25 cellular contexts compared by ENCODE assay signal in genomic region chr3:67500699-67501098, GRCh38.
"Had no signal": no experiment of that assay in that cellular context is flagged by ENCODE, and none has a peak within 500 bp of the region (broad histone marks: within the 10 kb centered on the region; RNA-seq: fewer than 3 reads in every experiment).

No MANE protein-coding gene starts in this region.

- FAIRE-seq: kidney, urothelium cell line had no signal

- H3K36me3 ChIP-seq: ovary, prostate gland had no signal

- ATAC-seq: left colon; left ventricle myocardium superior; lower lobe of right lung; natural killer cell; right cardiac atrium; stimulated activated effector memory CD8-positive, alpha-beta T cell treated with anti-CD3 and anti-CD28 coated beads, Interleukin-12 subunit alpha, Interleukin-12 subunit beta, amount 100 ng/mL, for 72 hours; upper lobe of right lung had no signal

- H3K9me3 ChIP-seq: lower lobe of right lung, ovary, prostate gland, sigmoid colon, suprapubic skin, thoracic aorta, tibial artery, upper lobe of right lung had no signal

- H3K4me3 ChIP-seq: lower lobe of right lung, ovary, prostate gland, sigmoid colon, smooth muscle cell, suprapubic skin, thoracic aorta, tibial artery, upper lobe of right lung had no signal

- H3K27ac ChIP-seq: lower lobe of right lung, ovary, prostate gland, sigmoid colon, suprapubic skin, thoracic aorta, tibial artery, upper lobe of right lung had no signal

- H3K27me3 ChIP-seq: ovary, sigmoid colon, suprapubic skin, tibial artery, upper lobe of right lung had no signal

- DNase-seq: head of caudate nucleus; hippocampal formation; kidney; left colon; left ventricle myocardium superior; lower lobe of right lung; mammary epithelial cell; mesenchymal stem cell; natural killer cell; nephron progenitor cell; ovary; retina; right cardiac atrium; sigmoid colon; stimulated activated CD4-positive, alpha-beta T cell treated with anti-CD3 and anti-CD28 coated beads, Interleukin-4, amount 100 ng/mL, for 24 hours; stimulated activated naive CD4-positive, alpha-beta T cell; tibial artery; trophoblast cell; upper lobe of right lung had no signal

- H3K4me1 ChIP-seq: lower lobe of right lung, prostate gland, sigmoid colon, suprapubic skin, upper lobe of right lung had no signal
